Comparison of ENCODE assay signal across 9 cellular contexts in genomic region chr11:62324738-62325556, GRCh38. TPM values are rescaled to one million over a fixed set of nuclear protein-coding genes. Genes with fewer than 3 reads are reported as not detected.
DNase-seq lines count a peak whose midpoint lies in the region; ATAC-seq and TF ChIP-seq lines count a peak whose summit lies in the region.
"Had no signal": no experiment of that assay in that cellular context is flagged by ENCODE, and none has a peak within 500 bp of the region (broad histone marks: within the 10 kb centered on the region; RNA-seq: fewer than 3 reads in every experiment).

No MANE protein-coding gene starts in this region.

- POLR2A ChIA-PET in activated CD8-positive, alpha-beta T cell treated with anti-CD3 and anti-CD28 coated beads for 36 hours (lab: Charles Lee) = interaction anchor here (1.4 kb wide), 1 partner anchor 13 kb away, joined by 3 read pairs; the partner anchor contains the start of gene ASRGL1

- CTCF ChIA-PET in activated CD8-positive, alpha-beta T cell treated with anti-CD3 and anti-CD28 coated beads for 36 hours (lab: Charles Lee) = interaction anchor here (1.0 to 1.2 kb wide), 2 partner anchors 59 to 108 kb away, joined by 3 to 4 read pairs; no protein-coding TSS in a partner anchor

- no peaks in the 10 kb centered on the region for H3K36me3 ChIP-seq in parathyroid adenoma (ENCODE audit: control insufficient read depth, insufficient read depth, low read length)

- no peak overlapping the region for H3K4me3 ChIP-seq in parathyroid adenoma (ENCODE audit: low read depth, low read length)

- DNase-seq in NCI-H446 (lab: John Stamatoyannopoulos, UW) = peak; percentile 49 to 66
- DNase-seq in NCI-H446 treated with DMSO at 0.1 percent for 48 hours (lab: John Stamatoyannopoulos, UW) = no peak
- peak; percentile 69 for DNase-seq in NCI-H69 (lab: John Stamatoyannopoulos, UW)
- DNase-seq in activated CD8-positive, alpha-beta T cell treated with anti-CD3 and anti-CD28 coated beads for 36 hours = peak; percentile 83
- peak; percentile 7 for DNase-seq in fibroblast of gingiva (ENCODE audit: low read depth)
- DNase-seq in COLO829 (ENCODE audit: low spot score) = no peak

- H3K36me3 Mint-ChIP-seq in activated CD8-positive, alpha-beta T cell treated with anti-CD3 and anti-CD28 coated beads for 36 hours (ENCODE audit: low read depth) = no peaks in the 10 kb centered on the region

- H3K4me1 Mint-ChIP-seq in activated CD8-positive, alpha-beta T cell treated with anti-CD3 and anti-CD28 coated beads for 36 hours (ENCODE audit: low read depth) = peaks cover 2% of the 10 kb centered on the region

- H3K9me3 ChIP-seq in parathyroid adenoma (ENCODE audit: control insufficient read depth, low read length) = no peaks in the 10 kb centered on the region

- H3K4me2 ChIP-seq in parathyroid adenoma (ENCODE audit: low read length) = no peak overlapping the region

- no peak overlapping the region for H3K4me3 Mint-ChIP-seq in activated CD8-positive, alpha-beta T cell treated with anti-CD3 and anti-CD28 coated beads for 36 hours

- no peaks in the 10 kb centered on the region for H3K9me3 Mint-ChIP-seq in activated CD8-positive, alpha-beta T cell treated with anti-CD3 and anti-CD28 coated beads for 36 hours

- H3K79me2 ChIP-seq in parathyroid adenoma = no peaks in the 10 kb centered on the region

- H3K27me3 ChIP-seq in parathyroid adenoma (ENCODE audit: control insufficient read depth, insufficient read depth, low read length) = no peaks in the 10 kb centered on the region

- intact Hi-C loops in activated CD8-positive, alpha-beta T cell treated with anti-CD3 and anti-CD28 coated beads for 36 hours (cut with micrococcal nuclease) = no loop called here

- H3K4me1 ChIP-seq in parathyroid adenoma = no peaks in the 10 kb centered on the region

- no peak overlapping the region for H3K9ac ChIP-seq in parathyroid adenoma

- H3K27ac ChIP-seq in parathyroid adenoma = no peak overlapping the region

- peak; percentile 99 for ATAC-seq in activated CD8-positive, alpha-beta T cell treated with anti-CD3 and anti-CD28 coated beads for 36 hours
- no peak for ATAC-seq in GM19324 (IDR thresholded peaks at IDR 0.05; ENCODE audit: low FRiP score, unreplicated experiment)

- H2AFZ ChIP-seq in parathyroid adenoma = peak overlapping the region; percentile 69

- H3K27ac Mint-ChIP-seq in activated CD8-positive, alpha-beta T cell treated with anti-CD3 and anti-CD28 coated beads for 36 hours = no peak overlapping the region

- peak; percentile 91 for TF ChIP-seq CTCF in activated CD8-positive, alpha-beta T cell treated with anti-CD3 and anti-CD28 coated beads for 36 hours (IDR thresholded peaks at IDR 0.05)
- peak; percentile 71 for TF ChIP-seq CTCF in parathyroid adenoma (IDR thresholded peaks at IDR 0.05)

- H3K27me3 Mint-ChIP-seq in activated CD8-positive, alpha-beta T cell treated with anti-CD3 and anti-CD28 coated beads for 36 hours = peaks cover 5% of the 10 kb centered on the region

RNA-seq across cellular contexts. Expression of gene ASRGL1, which starts 12.3 kb away (rescaled TPM):
- 1 to 10 TPM; 6.4 to 6.7 TPM for total RNA-seq in activated CD8-positive, alpha-beta T cell treated with anti-CD3 and anti-CD28 coated beads for 36 hours

RNA-seq across cellular contexts. Expression of gene SCGB1D4, which starts 26.1 kb away (rescaled TPM):
- total RNA-seq in activated CD8-positive, alpha-beta T cell treated with anti-CD3 and anti-CD28 coated beads for 36 hours = not detected
- total RNA-seq: dermis microvascular lymphatic vessel endothelial cell had no signal

RNA-seq across cellular contexts. Expression of gene SCGB2A2, which starts 55.0 kb away (rescaled TPM):
- total RNA-seq in activated CD8-positive, alpha-beta T cell treated with anti-CD3 and anti-CD28 coated beads for 36 hours = not detected
- total RNA-seq: dermis microvascular lymphatic vessel endothelial cell had no signal

Comparison
In these comparisons a context has a peak if more than half of its experiments do, and no peak if none do; other contexts are left out.
1. DNase-seq: peak in NCI-H446 (2 of 2), NCI-H69 (single experiment), activated CD8-positive, alpha-beta T cell treated with anti-CD3 and anti-CD28 coated beads for 36 hours (single experiment) and fibroblast of gingiva (single experiment); none in NCI-H446 treated with DMSO at 0.1 percent for 48 hours (single experiment) and COLO829 (single experiment).